Comparison of ENCODE assay signal across 21 cellular contexts in the genomic region with DNA sequence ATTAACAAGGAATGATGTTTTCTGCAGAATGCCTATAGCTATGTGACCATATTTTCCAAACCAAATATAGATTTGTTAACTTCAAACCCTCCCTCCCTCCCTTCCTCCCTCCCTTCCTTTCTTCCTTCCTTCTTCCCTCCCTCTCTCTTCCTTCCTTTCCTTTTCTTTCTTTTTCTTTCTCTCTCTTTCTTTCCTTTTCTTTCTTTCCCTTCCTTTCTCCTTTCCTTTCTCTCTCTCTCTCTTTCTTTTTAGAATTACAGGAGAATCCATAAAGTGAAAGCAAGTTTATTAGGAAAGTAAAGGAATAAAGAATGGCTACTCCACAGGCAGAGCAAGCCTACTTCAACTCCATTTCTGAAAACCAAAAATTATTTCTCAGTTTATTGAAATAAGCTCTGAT.
"Had no signal": no experiment of that assay in that cellular context is flagged by ENCODE, and none has a peak within 500 bp of the region (broad histone marks: within the 10 kb centered on the region; RNA-seq: fewer than 3 reads in every experiment).

No MANE protein-coding gene starts in this region.

- H3K4me1 ChIP-seq: esophagus muscularis mucosa, foreskin keratinocyte, gastroesophageal sphincter, heart right ventricle, left lung, lower lobe of right lung had no signal

- H3K27me3 ChIP-seq: dorsolateral prefrontal cortex, esophagus muscularis mucosa, foreskin keratinocyte, gastroesophageal sphincter, heart right ventricle, left lung had no signal

- H3K27ac ChIP-seq: coronary artery, dorsolateral prefrontal cortex, esophagus muscularis mucosa, foreskin keratinocyte, gastroesophageal sphincter, heart right ventricle, left lung, lower lobe of right lung had no signal

- FAIRE-seq: endothelial cell of umbilical vein, keratinocyte had no signal

- H3K36me3 ChIP-seq: left lung, lower lobe of right lung had no signal

- H3K9me3 ChIP-seq: esophagus muscularis mucosa, gastroesophageal sphincter, left lung, lower lobe of right lung, mucosa of descending colon had no signal

- DNase-seq: dermis blood vessel endothelial cell; dorsolateral prefrontal cortex; effector CD4-positive, alpha-beta T cell; effector memory CD4-positive, alpha-beta T cell; foreskin keratinocyte; glutamatergic neuron; head of caudate nucleus; heart right ventricle; hippocampal formation; left cardiac atrium; left lung; left ventricle myocardium superior; lower lobe of right lung; mesenchymal stem cell; mucosa of descending colon; naive B cell had no signal

- H3K4me3 ChIP-seq: coronary artery, dorsolateral prefrontal cortex, esophagus muscularis mucosa, gastroesophageal sphincter, heart right ventricle, left lung, lower lobe of right lung, mucosa of descending colon had no signal

- ATAC-seq: foreskin keratinocyte, gastroesophageal sphincter, heart right ventricle, left cardiac atrium, left lung, left ventricle myocardium superior, lower lobe of right lung, mucosa of descending colon had no signal
